16 cellular contexts compared by ENCODE assay signal in the genomic region with DNA sequence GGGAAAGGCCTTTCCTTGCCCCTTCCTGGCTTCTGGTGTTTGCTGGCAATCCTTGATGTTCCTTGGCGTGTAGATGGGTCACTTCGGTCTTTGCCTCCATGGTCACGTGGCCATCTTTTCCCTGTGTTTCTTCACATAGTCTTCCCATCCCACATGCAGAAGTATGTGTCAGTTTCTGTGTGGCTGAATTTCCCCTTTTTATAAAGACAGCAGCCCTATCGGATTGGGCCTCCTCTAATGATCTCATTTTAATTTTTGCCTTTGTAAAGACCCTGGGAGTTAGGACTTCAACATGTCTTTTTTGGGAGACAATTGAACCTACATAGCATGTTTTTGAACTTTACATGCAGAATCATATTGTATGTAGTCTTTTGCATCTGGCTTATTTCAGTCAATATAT.
"Had no signal": no experiment of that assay in that cellular context is flagged by ENCODE, and none has a peak within 500 bp of the region (broad histone marks: within the 10 kb centered on the region; RNA-seq: fewer than 3 reads in every experiment).

No MANE protein-coding gene starts in this region.

- H3K27me3 ChIP-seq: esophagus squamous epithelium, heart right ventricle, left lung, vagina had no signal

- H3K4me1 ChIP-seq: esophagus squamous epithelium, left lung, vagina had no signal

- H3K36me3 ChIP-seq: esophagus squamous epithelium, left lung, vagina had no signal

- H3K9me3 Mint-ChIP-seq: activated CD4-positive, alpha-beta T cell treated with anti-CD3 and anti-CD28 coated beads, Interleukin-2, amount 10 ng/mL, durations not matched to agents 24 days and 14 days; activated T-cell treated with anti-CD3 and anti-CD28 coated beads, Interleukin-2, amount 50 U/mL, for 24 hours; dendritic cell treated with granulocyte-macrophage colony-stimulating factor and Interleukin-4, amounts not matched to agents 40 ng/mL and 50 ng/mL, for 4 days; nephron; stimulated activated naive B cell treated with anti-CD40 and anti-IgM and Interleukin-4, amounts not matched to agents 10 μg/mL and 1 μg/mL and 100 μg/mL, for 72 hours had no signal

- H3K4me3 ChIP-seq: esophagus squamous epithelium, heart right ventricle, left lung, vagina had no signal

- H3K27me3 Mint-ChIP-seq: activated CD4-positive, alpha-beta T cell treated with anti-CD3 and anti-CD28 coated beads, Interleukin-2, amount 10 ng/mL, durations not matched to agents 24 days and 14 days; activated CD8-positive, alpha-beta T cell treated with anti-CD3 and anti-CD28 coated beads for 36 hours; activated naive CD8-positive, alpha-beta T cell; activated T-cell treated with anti-CD3 and anti-CD28 coated beads, Interleukin-2, amount 50 U/mL, for 24 hours; dendritic cell treated with granulocyte-macrophage colony-stimulating factor and Interleukin-4, amounts not matched to agents 40 ng/mL and 50 ng/mL, for 4 days; stimulated activated naive B cell treated with anti-CD40 and anti-IgM and Interleukin-4, amounts not matched to agents 10 μg/mL and 1 μg/mL and 100 μg/mL, for 72 hours had no signal

- DNase-seq: activated CD4-positive, alpha-beta T cell treated with anti-CD3 and anti-CD28 coated beads, Interleukin-2, amount 10 ng/mL, durations not matched to agents 24 days and 14 days; activated CD8-positive, alpha-beta T cell treated with anti-CD3 and anti-CD28 coated beads for 36 hours; activated effector memory CD4-positive, alpha-beta T cell treated with anti-CD3 and anti-CD28 coated beads, Interleukin-2, amount 50 U/mL, for 16 hours; activated T-cell treated with anti-CD3 and anti-CD28 coated beads, Interleukin-2, amount 50 U/mL, for 24 hours; effector memory CD4-positive, alpha-beta T cell; esophagus squamous epithelium; heart right ventricle; left lung; midbrain; occipital lobe; stimulated activated naive B cell treated with anti-CD40 and anti-IgM and Interleukin-4, amounts not matched to agents 10 μg/mL and 1 μg/mL and 100 μg/mL, for 72 hours; T-helper 9 cell had no signal

- H3K27ac ChIP-seq: esophagus squamous epithelium, heart right ventricle, left lung, vagina had no signal

- H3K4me3 Mint-ChIP-seq: activated CD4-positive, alpha-beta T cell treated with anti-CD3 and anti-CD28 coated beads, Interleukin-2, amount 10 ng/mL, durations not matched to agents 24 days and 14 days; activated CD8-positive, alpha-beta T cell treated with anti-CD3 and anti-CD28 coated beads for 36 hours; activated naive CD8-positive, alpha-beta T cell; activated T-cell treated with anti-CD3 and anti-CD28 coated beads, Interleukin-2, amount 50 U/mL, for 24 hours; dendritic cell treated with granulocyte-macrophage colony-stimulating factor and Interleukin-4, amounts not matched to agents 40 ng/mL and 50 ng/mL, for 4 days; nephron; stimulated activated naive B cell treated with anti-CD40 and anti-IgM and Interleukin-4, amounts not matched to agents 10 μg/mL and 1 μg/mL and 100 μg/mL, for 72 hours had no signal

- ATAC-seq: activated CD8-positive, alpha-beta T cell treated with anti-CD3 and anti-CD28 coated beads for 36 hours; heart right ventricle; left lung; stimulated activated naive B cell treated with anti-CD40 and anti-IgM and Interleukin-4, amounts not matched to agents 10 μg/mL and 1 μg/mL and 100 μg/mL, for 72 hours had no signal

- H3K4me1 Mint-ChIP-seq: activated CD4-positive, alpha-beta T cell treated with anti-CD3 and anti-CD28 coated beads, Interleukin-2, amount 10 ng/mL, durations not matched to agents 24 days and 14 days had no signal

- H3K9me3 ChIP-seq: esophagus squamous epithelium, left lung, vagina had no signal

- H3K27ac Mint-ChIP-seq: activated CD4-positive, alpha-beta T cell treated with anti-CD3 and anti-CD28 coated beads, Interleukin-2, amount 10 ng/mL, durations not matched to agents 24 days and 14 days; activated CD8-positive, alpha-beta T cell treated with anti-CD3 and anti-CD28 coated beads for 36 hours; activated naive CD8-positive, alpha-beta T cell; activated T-cell treated with anti-CD3 and anti-CD28 coated beads, Interleukin-2, amount 50 U/mL, for 24 hours; dendritic cell treated with granulocyte-macrophage colony-stimulating factor and Interleukin-4, amounts not matched to agents 40 ng/mL and 50 ng/mL, for 4 days; nephron; stimulated activated naive B cell treated with anti-CD40 and anti-IgM and Interleukin-4, amounts not matched to agents 10 μg/mL and 1 μg/mL and 100 μg/mL, for 72 hours had no signal
